In genomic region chr20:33516882-33517281, GRCh38 we compare ENCODE assay signal across 10 cellular contexts. TPM values are rescaled to one million over a fixed set of nuclear protein-coding genes. Genes with fewer than 3 reads are reported as not detected.
DNase-seq lines count a peak whose midpoint lies in the region; TF ChIP-seq lines count a peak whose summit lies in the region.
"Had no signal": no experiment of that assay in that cellular context is flagged by ENCODE, and none has a peak within 500 bp of the region (broad histone marks: within the 10 kb centered on the region; RNA-seq: fewer than 3 reads in every experiment).

No MANE protein-coding gene starts in this region.

- no peaks in the 10 kb centered on the region for H3K23me2 ChIP-seq in H9 (ENCODE audit: insufficient read length, low read depth, low read length, poor library complexity, severe bottlenecking)

- no peak overlapping the region for H2BK12ac ChIP-seq in H9 (ENCODE audit: insufficient read length, low read depth, low read length)

- no peak overlapping the region for H2AK5ac ChIP-seq in H9 (ENCODE audit: insufficient read length, low read length)

- H3T11ph ChIP-seq in H9 (ENCODE audit: low read length) = no peak overlapping the region

- H3K27ac ChIP-seq in H9 (ENCODE audit: insufficient read length, low read depth, low read length) (no peak overlapping the region), prostate gland (peak overlapping the region in 1 of 2 donors; percentile 18)
- H3K27ac ChIP-seq: right atrium auricular region, tibial nerve had no signal

- no peak overlapping the region for H4K91ac ChIP-seq in H9 (ENCODE audit: insufficient read length, low read depth, low read length)

- no CpG with 5 or more reads among the region's 1 CpG for WGBS in H9 (ENCODE audit: extremely low coverage, insufficient read length, low lambda C conversion rate)
- WGBS in prostate gland = 15% methylated on average over 1 of the region's 1 CpG

- H4K20me1 ChIP-seq in H9 (ENCODE audit: control insufficient read depth, insufficient read depth, insufficient read length) = no peaks in the 10 kb centered on the region

- no peak overlapping the region for H3K9ac ChIP-seq in H9 (ENCODE audit: extremely low read depth, insufficient read length, low read length)

- DNase-seq in COLO668 (lab: John Stamatoyannopoulos, UW; ENCODE audit: unreplicated experiment) (peak; percentile 15), H9 (no peak), astrocyte of the spinal cord (ENCODE audit: low read depth, low spot score) (peak; percentile 18), lung microvascular endothelial cell (ENCODE audit: low read depth in 2 of 2) (peak; percentile 37 to 50), NCI-H774 (lab: John Stamatoyannopoulos, UW) (no peak), prostate gland (ENCODE audit: low spot score) (no peak), NCI-H524 treated with DMSO at 0.1 percent for 48 hours (lab: John Stamatoyannopoulos, UW) (no peak)
- DNase-seq: aorta had no signal

- no peak overlapping the region for H2BK15ac ChIP-seq in H9 (ENCODE audit: low read depth, low read length)

- H3K4me3 Mint-ChIP-seq in H9 = no peak overlapping the region

- no peaks in the 10 kb centered on the region; a peak in 1 of 5 replicates for H3K9me3 Mint-ChIP-seq in H9

- no peak overlapping the region for H2AFZ ChIP-seq in H9 (ENCODE audit: low read length)

- H3K9me3 ChIP-seq in H9 (ENCODE audit: control insufficient read depth, low read depth, low read length) = no peaks in the 10 kb centered on the region
- H3K9me3 ChIP-seq in prostate gland = no peaks in the 10 kb centered on the region
- H3K9me3 ChIP-seq: right atrium auricular region, tibial nerve had no signal

- no peaks in the 10 kb centered on the region for H3K36me3 ChIP-seq in prostate gland
- H3K36me3 ChIP-seq: right atrium auricular region, tibial nerve had no signal

- no peak for TF ChIP-seq POLR2A in prostate gland (IDR thresholded peaks at IDR 0.05)

- no peak for TF ChIP-seq CTCF in H9 (conservative IDR thresholded peaks at IDR 0.05)
- no peak for TF ChIP-seq CTCF in astrocyte of the spinal cord (IDR thresholded peaks at IDR 0.05; ENCODE audit: low read depth, low read length)
- no peak for TF ChIP-seq CTCF in prostate gland (IDR thresholded peaks at IDR 0.05)

- H4K5ac ChIP-seq in H9 (ENCODE audit: insufficient read length, low read depth, low read length) = no peak overlapping the region

- H2BK20ac ChIP-seq in H9 (ENCODE audit: low read depth, low read length, poor library complexity, severe bottlenecking) = no peak overlapping the region

- no peak overlapping the region for H2BK120ac ChIP-seq in H9 (ENCODE audit: low read depth, low read length, poor library complexity, severe bottlenecking)

- in situ Hi-C loops in astrocyte of the spinal cord (cut with HindIII; ENCODE audit: low sequenced_read_pairs) = no loop called here

- H3K23ac ChIP-seq in H9 (ENCODE audit: insufficient read length, low read depth, low read length) = no peak overlapping the region

- H3K27ac Mint-ChIP-seq in H9 = peak overlapping the region in 2 of 3 experiments; percentile 69 to 91; a peak in 4 of 7 replicates

- no peaks in the 10 kb centered on the region; the same call in 1 of the 2 replicates for H3K27me3 Mint-ChIP-seq in H9 (ENCODE audit: low read depth)

- H3K18ac ChIP-seq in H9 (ENCODE audit: insufficient read length, low read depth, low read length) = no peak overlapping the region

- no peak overlapping the region for H3K56ac ChIP-seq in H9 (ENCODE audit: insufficient read length, low read depth, low read length)

- H3K79me1 ChIP-seq in H9 (ENCODE audit: insufficient read depth, low read depth, low read length, poor library complexity, severe bottlenecking) = peaks cover 3% of the 10 kb centered on the region

- no peak overlapping the region for H2BK5ac ChIP-seq in H9 (ENCODE audit: insufficient read length, low read length)

- no peak overlapping the region for H3K4me2 ChIP-seq in H9 (ENCODE audit: insufficient read depth, insufficient read length, low read length)

- H3K36me3 Mint-ChIP-seq in H9 (ENCODE audit: insufficient read depth in 1 of 3, low read depth in 3 of 3) = peaks cover 0 to 4% (median 0%) of the 10 kb centered on the region in 3 experiments; a peak in 1 of 7 replicates

- H3K27me3 ChIP-seq in H9 (ENCODE audit: insufficient read depth, low read length) = no peaks in the 10 kb centered on the region
- H3K27me3 ChIP-seq in prostate gland (replicated peaks; ENCODE audit: insufficient read depth) = no peaks in the 10 kb centered on the region
- H3K27me3 ChIP-seq: right atrium auricular region, tibial nerve had no signal

- no peak overlapping the region for H3K14ac ChIP-seq in H9 (ENCODE audit: insufficient read depth, low read length)

- intact Hi-C loops in prostate gland (cut with DNase I) = no loop called here

- H4K8ac ChIP-seq in H9 (replicated peaks; ENCODE audit: insufficient read length, low read depth, low read length) = no peak overlapping the region

- H3K4me1 ChIP-seq in H9 (ENCODE audit: insufficient read depth, low read length) (no peaks in the 10 kb centered on the region), prostate gland (replicated peaks) (no peaks in the 10 kb centered on the region)

- no peak overlapping the region for H3K4me3 ChIP-seq in astrocyte of the spinal cord (ENCODE audit: low read depth, low read length)
- H3K4me3 ChIP-seq in prostate gland = no peak overlapping the region
- H3K4me3 ChIP-seq: right atrium auricular region, tibial nerve had no signal

- H3K4ac ChIP-seq in H9 (ENCODE audit: low read depth, low read length) = no peak overlapping the region

- H3K79me2 ChIP-seq in H9 (ENCODE audit: insufficient read depth, low read length) = no peaks in the 10 kb centered on the region; the same call in 1 of the 2 replicates

- peaks cover 5 to 9% of the 10 kb centered on the region in 2 experiments for H3K4me1 Mint-ChIP-seq in H9

RNA-seq across cellular contexts. Expression of gene CBFA2T2, which starts 27.0 kb away (rescaled TPM):
- total RNA-seq in H9 (2021) (10.9 and 11.2 TPM in 2 replicates), lung microvascular endothelial cell (2.4 and 3.2 TPM in 2 replicates), prostate gland (10 to 100 TPM; 40.3 to 54.6 TPM)

Comparison
In these comparisons a context has a peak if more than half of its experiments do, and no peak if none do; other contexts are left out.
1. DNase-seq: peak in COLO668 (single experiment), astrocyte of the spinal cord (single experiment) and lung microvascular endothelial cell (2 of 2); none in H9 (single experiment), NCI-H774 (single experiment), prostate gland (single experiment) and NCI-H524 treated with DMSO at 0.1 percent for 48 hours (single experiment).